In the genomic region with DNA sequence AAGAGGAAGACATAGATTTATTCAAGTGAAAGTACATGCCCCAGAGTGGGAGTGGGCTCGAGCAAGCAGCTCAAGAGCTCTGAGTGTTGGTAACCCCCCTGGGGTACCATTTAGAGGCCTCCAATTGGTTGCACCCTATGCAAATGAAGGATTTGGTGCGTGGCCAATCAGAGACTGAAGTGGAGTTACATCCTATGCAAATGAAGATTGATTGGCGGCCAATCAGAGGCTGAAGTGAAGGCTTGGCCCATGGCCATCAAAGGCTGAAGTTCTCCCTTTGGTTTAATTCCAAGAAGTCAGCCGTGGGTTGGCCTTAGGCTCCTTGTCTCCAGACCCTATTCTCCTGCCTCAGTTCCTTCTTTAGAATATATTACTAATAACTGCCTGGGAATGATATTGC, we compare ENCODE assay signal across 29 cellular contexts. TPM values are rescaled to one million over a fixed set of nuclear protein-coding genes. Genes with fewer than 3 reads are reported as not detected.
"Had no signal": no experiment of that assay in that cellular context is flagged by ENCODE, and none has a peak within 500 bp of the region (broad histone marks: within the 10 kb centered on the region; RNA-seq: fewer than 3 reads in every experiment).

No MANE protein-coding gene starts in this region.

- H3K9me3 ChIP-seq: adrenal gland, body of pancreas, breast epithelium, SJCRH30 had no signal

- H3K27ac ChIP-seq: adrenal gland, body of pancreas, breast epithelium, SJCRH30, SK-N-MC had no signal

- DNase-seq: activated CD4-positive, alpha-beta T cell treated with anti-CD3 and anti-CD28 coated beads for 36 hours; activated CD4-positive, alpha-beta T cell treated with anti-CD3 and anti-CD28 coated beads, Interleukin-2, amount 10 ng/mL, durations not matched to agents 7 days and 5 days; activated CD4-positive, alpha-beta T cell treated with anti-CD3 and anti-CD28 coated beads, Interleukin-2, amount 50 U/mL, for 48 hours; activated CD8-positive, alpha-beta T cell treated with anti-CD3 and anti-CD28 coated beads, Interleukin-2, amount 10 ng/mL, durations not matched to agents 7 days and 5 days; activated gamma-delta T cell; activated naive CD4-positive, alpha-beta T cell treated with Interleukin-2 at 50 U/mL for 16 hours; activated T-cell treated with anti-CD3 and anti-CD28 coated beads, Interleukin-2, amount 50 U/mL, for 24 hours; adrenal gland; body of pancreas; NCI-H1048; NCI-H1105 treated with DMSO at 0.1 percent for 48 hours; NCI-H1436; NCI-H1694; NCI-H1930; NCI-H2081 treated with DMSO at 0.1 percent for 48 hours; NCI-H226; NCI-H446 treated with DMSO at 0.1 percent for 48 hours; NCI-H524; SHP77 had no signal

- H3K36me3 ChIP-seq: adrenal gland, breast epithelium, SJCRH30 had no signal

- H3K4me1 ChIP-seq: SJCRH30 had no signal

- H3K4me3 ChIP-seq: adrenal gland, body of pancreas, breast epithelium, SJCRH30, SK-N-MC had no signal

- H3K27me3 ChIP-seq: adrenal gland, body of pancreas had no signal

RNA-seq across cellular contexts. Expression of gene IGFL1, which starts 12.9 kb away (rescaled TPM):
- total RNA-seq: activated CD4-positive, alpha-beta T cell treated with anti-CD3 and anti-CD28 coated beads for 36 hours; activated CD4-positive, alpha-beta T cell treated with anti-CD3 and anti-CD28 coated beads, Interleukin-2, amount 10 ng/mL, durations not matched to agents 7 days and 5 days; activated CD8-positive, alpha-beta T cell treated with anti-CD3 and anti-CD28 coated beads, Interleukin-2, amount 10 ng/mL, durations not matched to agents 7 days and 5 days; activated naive CD4-positive, alpha-beta T cell treated with anti-CD3 and anti-CD28 coated beads, Interleukin-2, amount 50 U/mL, for 72 hours; activated T-helper 2 cell treated with anti-CD3 and anti-CD28 coated beads, Interferon-gamma antibody, Interleukin-2, Interleukin-4, amounts not matched to agents 10 μg/mL and 5 μg/mL and 100 μg/mL, durations not matched to agents 14 hours and 24 hours and 36 hours; adrenal gland; astrocyte; body of pancreas; breast epithelium; cardiac septum; M059J; RPMI7951; SJCRH30; WTC11 had no signal
- polyA plus RNA-seq: adrenal gland had no signal
